8 cellular contexts compared by ENCODE assay signal in genomic region chr17:2709173-2709661, GRCh38. TPM values are rescaled to one million over a fixed set of nuclear protein-coding genes. Genes with fewer than 3 reads are reported as not detected.
DNase-seq lines count a peak whose midpoint lies in the region; ATAC-seq and TF ChIP-seq lines count a peak whose summit lies in the region.

No MANE protein-coding gene starts in this region.

- no peak overlapping the region for H4K8ac ChIP-seq in mesenchymal stem cell (ENCODE audit: low read length)

- CTCF ChIA-PET in CD8-positive, alpha-beta T cell (lab: Charles Lee) = no interaction called here

- H3K9me3 ChIP-seq in CD8-positive, alpha-beta T cell (ENCODE audit: low read length) = no peaks in the 10 kb centered on the region
- H3K9me3 ChIP-seq in GM23248 (ENCODE audit: low read depth) (no peaks in the 10 kb centered on the region), mesenchymal stem cell (ENCODE audit: control insufficient read depth, low read length) (no peaks in the 10 kb centered on the region)

- no peak overlapping the region for H3K14ac ChIP-seq in mesenchymal stem cell (ENCODE audit: low read length in 2 of 2)

- H3K23ac ChIP-seq in mesenchymal stem cell (ENCODE audit: low read length in 2 of 2) = no peak overlapping the region

- H2AFZ ChIP-seq in GM23248 (no peak overlapping the region), mesenchymal stem cell (ENCODE audit: low read depth, low read length) (no peak overlapping the region)

- no peak overlapping the region for H2BK120ac ChIP-seq in mesenchymal stem cell (ENCODE audit: low read depth, low read length)

- no peak overlapping the region for H4K91ac ChIP-seq in mesenchymal stem cell (ENCODE audit: low read length)

- H3K4me2 ChIP-seq in GM23248 (ENCODE audit: unreplicated experiment) (peak overlapping the region; percentile 8), mesenchymal stem cell (ENCODE audit: low read length, poor library complexity, severe bottlenecking) (no peak overlapping the region)

- H3K9me2 ChIP-seq in GM23248 (ENCODE audit: insufficient read depth) = no peaks in the 10 kb centered on the region

- H3K27ac ChIP-seq in CD8-positive, alpha-beta T cell (ENCODE audit: low read depth, low read length) = no peak overlapping the region
- no peak overlapping the region for H3K27ac ChIP-seq in GM23248
- no peak overlapping the region for H3K27ac ChIP-seq in mesenchymal stem cell (ENCODE audit: low read length, poor library complexity, severe bottlenecking)

- no peak for TF ChIP-seq CTCF in CD8-positive, alpha-beta T cell (IDR thresholded peaks at IDR 0.05)

- no peak overlapping the region for H2BK5ac ChIP-seq in mesenchymal stem cell (ENCODE audit: low read depth, low read length, poor library complexity, severe bottlenecking)

- H2BK12ac ChIP-seq in mesenchymal stem cell (ENCODE audit: low read length in 2 of 2) = no peak overlapping the region

- H3K9me3 Mint-ChIP-seq in CD8-positive, alpha-beta T cell = no peaks in the 10 kb centered on the region
- no peaks in the 10 kb centered on the region for H3K9me3 Mint-ChIP-seq in activated T-helper 1 cell treated with anti-CD3 and anti-CD28 coated beads, Interleukin-12 subunit alpha, Interleukin-12 subunit beta, Interleukin-2, Interleukin-4 antibody, amounts not matched to agents 30 ng/mL and 10 ng/mL and 1 ng/mL, durations not matched to agents 14 hours and 24 hours and 36 hours

- peak overlapping the region; percentile 88 for H3K4me3 Mint-ChIP-seq in CD8-positive, alpha-beta T cell
- H3K4me3 Mint-ChIP-seq in activated T-helper 1 cell treated with anti-CD3 and anti-CD28 coated beads, Interleukin-12 subunit alpha, Interleukin-12 subunit beta, Interleukin-2, Interleukin-4 antibody, amounts not matched to agents 30 ng/mL and 10 ng/mL and 1 ng/mL, durations not matched to agents 14 hours and 24 hours and 36 hours = peak overlapping the region; percentile 95

- peaks cover 39% of the 10 kb centered on the region for H3K4me1 Mint-ChIP-seq in CD8-positive, alpha-beta T cell (ENCODE audit: low read depth)
- H3K4me1 Mint-ChIP-seq in activated T-helper 1 cell treated with anti-CD3 and anti-CD28 coated beads, Interleukin-12 subunit alpha, Interleukin-12 subunit beta, Interleukin-2, Interleukin-4 antibody, amounts not matched to agents 30 ng/mL and 10 ng/mL and 1 ng/mL, durations not matched to agents 14 hours and 24 hours and 36 hours (ENCODE audit: low read depth) = peaks cover 37% of the 10 kb centered on the region

- peaks cover 45% of the 10 kb centered on the region for H3K4me1 ChIP-seq in CD8-positive, alpha-beta T cell (ENCODE audit: insufficient read depth, low read length)
- H3K4me1 ChIP-seq in GM23248 (ENCODE audit: insufficient read depth) (peaks cover 19% of the 10 kb centered on the region), mesenchymal stem cell (ENCODE audit: control insufficient read depth, insufficient read depth, low read depth, low read length) (peaks cover 72% of the 10 kb centered on the region)

- peaks cover 69% of the 10 kb centered on the region for H3K79me2 ChIP-seq in GM23248 (ENCODE audit: insufficient read depth)

- peak overlapping the region; percentile 49 for H3K27ac Mint-ChIP-seq in CD8-positive, alpha-beta T cell
- H3K27ac Mint-ChIP-seq in activated T-helper 1 cell treated with anti-CD3 and anti-CD28 coated beads, Interleukin-12 subunit alpha, Interleukin-12 subunit beta, Interleukin-2, Interleukin-4 antibody, amounts not matched to agents 30 ng/mL and 10 ng/mL and 1 ng/mL, durations not matched to agents 14 hours and 24 hours and 36 hours = peak overlapping the region; percentile 61

- WGBS in GM23248 (ENCODE audit: low coverage in 1 of 2, low lambda C conversion rate in 2 of 2, missing lambda C conversion rate in 2 of 2), 2 experiments = 56 to 62% methylated on average over 10 of the region's 10 CpGs
- WGBS in mesenchymal stem cell = 83% methylated on average over 10 of the region's 10 CpGs

- H3K36me3 Mint-ChIP-seq in CD8-positive, alpha-beta T cell = peaks cover 12% of the 10 kb centered on the region
- H3K36me3 Mint-ChIP-seq in activated T-helper 1 cell treated with anti-CD3 and anti-CD28 coated beads, Interleukin-12 subunit alpha, Interleukin-12 subunit beta, Interleukin-2, Interleukin-4 antibody, amounts not matched to agents 30 ng/mL and 10 ng/mL and 1 ng/mL, durations not matched to agents 14 hours and 24 hours and 36 hours (ENCODE audit: low read depth) = peaks cover 3% of the 10 kb centered on the region

- no peaks in the 10 kb centered on the region for H3K27me3 Mint-ChIP-seq in CD8-positive, alpha-beta T cell (ENCODE audit: low read depth)
- H3K27me3 Mint-ChIP-seq in activated T-helper 1 cell treated with anti-CD3 and anti-CD28 coated beads, Interleukin-12 subunit alpha, Interleukin-12 subunit beta, Interleukin-2, Interleukin-4 antibody, amounts not matched to agents 30 ng/mL and 10 ng/mL and 1 ng/mL, durations not matched to agents 14 hours and 24 hours and 36 hours (ENCODE audit: insufficient read depth) = no peaks in the 10 kb centered on the region

- no peak for ATAC-seq in CD8-positive, alpha-beta T cell
- ATAC-seq in GM19351 (IDR thresholded peaks at IDR 0.05; ENCODE audit: unreplicated experiment) = no peak

- no peak overlapping the region for H3K4me3 ChIP-seq in CD8-positive, alpha-beta T cell (ENCODE audit: low read depth, low read length)
- H3K4me3 ChIP-seq in GM23248 (peak overlapping the region; percentile 76; the same call in 1 of the 2 replicates), mesenchymal stem cell (ENCODE audit: insufficient read depth in 1 of 2, low read depth in 1 of 2, low read length in 2 of 2) (peak overlapping the region in 1 of 2 experiments; percentile 93)

- peaks cover 26% of the 10 kb centered on the region for H3K79me1 ChIP-seq in mesenchymal stem cell (replicated peaks; ENCODE audit: low read length, poor library complexity, severe bottlenecking)

- H3K18ac ChIP-seq in mesenchymal stem cell (ENCODE audit: low read depth in 1 of 2, low read length in 2 of 2) = no peak overlapping the region

- H3F3A ChIP-seq in GM23248 (ENCODE audit: insufficient read depth) = no peaks in the 10 kb centered on the region

- H3K9ac ChIP-seq in GM23248 = peak overlapping the region; percentile 81; the same call in 1 of the 2 replicates
- peak overlapping the region; percentile 87 for H3K9ac ChIP-seq in mesenchymal stem cell (ENCODE audit: low read length)

- no peaks in the 10 kb centered on the region for H3K27me3 ChIP-seq in CD8-positive, alpha-beta T cell (ENCODE audit: insufficient read depth, low read length)
- H3K27me3 ChIP-seq in GM23248 (replicated peaks; ENCODE audit: insufficient read depth) (no peaks in the 10 kb centered on the region), mesenchymal stem cell (ENCODE audit: control insufficient read depth in 1 of 2, insufficient read depth in 1 of 2, low read length in 2 of 2) (no peaks in the 10 kb centered on the region)

- in situ Hi-C loops in GM23248 (cut with MboI) = no loop called here

- no peaks in the 10 kb centered on the region for H4K20me1 ChIP-seq in GM23248 (ENCODE audit: insufficient read depth)

- peaks cover 5% of the 10 kb centered on the region for H3K36me3 ChIP-seq in CD8-positive, alpha-beta T cell (ENCODE audit: insufficient read depth, low read length)
- no peaks in the 10 kb centered on the region for H3K36me3 ChIP-seq in GM23248 (ENCODE audit: low read depth)
- H3K36me3 ChIP-seq in mesenchymal stem cell (ENCODE audit: control insufficient read depth in 1 of 2, insufficient read depth in 2 of 2, low read depth in 1 of 2, low read length in 2 of 2) = peaks cover 0 to 10% of the 10 kb centered on the region in 2 experiments

- H2BK15ac ChIP-seq in mesenchymal stem cell (ENCODE audit: low read depth, poor library complexity, severe bottlenecking) = no peak overlapping the region

- POLR2A ChIA-PET in CD8-positive, alpha-beta T cell (lab: Charles Lee) = no interaction called here

- no peak for DNase-seq in CD8-positive, alpha-beta T cell
- DNase-seq in GM23248 = peak; percentile 54
- no peak for DNase-seq in activated T-helper 1 cell treated with anti-CD3 and anti-CD28 coated beads, Interleukin-12 subunit alpha, Interleukin-12 subunit beta, Interleukin-2, Interleukin-4 antibody, amounts not matched to agents 30 ng/mL and 10 ng/mL and 1 ng/mL, durations not matched to agents 14 hours and 24 hours and 36 hours (ENCODE audit: low spot score)
- no peak for DNase-seq in mesenchymal stem cell
- DNase-seq in C1 segment of cervical spinal cord (lab: John Stamatoyannopoulos, UW) = no peak
- no peak for DNase-seq in ecto neural progenitor cell (ENCODE audit: low spot score)
- no peak for DNase-seq in islet precursor cell

- H3K4ac ChIP-seq in mesenchymal stem cell (ENCODE audit: low read depth in 1 of 2, low read length in 2 of 2) = no peak overlapping the region

- H2AK5ac ChIP-seq in mesenchymal stem cell (ENCODE audit: low read length, severe bottlenecking) = no peak overlapping the region

- intact Hi-C loops in CD8-positive, alpha-beta T cell (cut with DNase I, micrococcal nuclease) = no loop called here
- intact Hi-C loops in activated T-helper 1 cell treated with anti-CD3 and anti-CD28 coated beads, Interleukin-12 subunit alpha, Interleukin-12 subunit beta, Interleukin-2, Interleukin-4 antibody, amounts not matched to agents 30 ng/mL and 10 ng/mL and 1 ng/mL, durations not matched to agents 14 hours and 24 hours and 36 hours (cut with micrococcal nuclease) = no loop called here

RNA-seq across cellular contexts. Expression of gene CLUH, which starts 2.3 kb away (rescaled TPM):
- total RNA-seq in CD8-positive, alpha-beta T cell = 10 to 100 TPM; 50.8 to 51.1 TPM
- total RNA-seq in GM23248 (2014; rRNA removed; shearing (Covaris generic)) = 26.1 and 32.7 TPM in 2 replicates
- polyA plus RNA-seq in GM23248 (2016; fragmentation: Nextera tagmentation; extraction: Ambion mirVana) = 16.3 and 16.9 TPM in 2 replicates
- 173 and 179 TPM in 2 replicates for total RNA-seq in activated T-helper 1 cell treated with anti-CD3 and anti-CD28 coated beads, Interleukin-12 subunit alpha, Interleukin-12 subunit beta, Interleukin-2, Interleukin-4 antibody, amounts not matched to agents 30 ng/mL and 10 ng/mL and 1 ng/mL, durations not matched to agents 14 hours and 24 hours and 36 hours
- polyA plus RNA-seq in mesenchymal stem cell (2013, experiment 1 of 2) = 20.4 TPM
- polyA plus RNA-seq in mesenchymal stem cell (2013, experiment 2 of 2) = 19.2 TPM

RNA-seq across cellular contexts. Expression of gene CCDC92B, which starts 40.2 kb away (rescaled TPM):
- under 1 TPM in 1 of 2 experiments, not detected in 1; 0.08 TPM for total RNA-seq in CD8-positive, alpha-beta T cell
- not detected in 2 replicates for total RNA-seq in GM23248 (2014; rRNA removed; shearing (Covaris generic))
- not detected in 2 replicates for polyA plus RNA-seq in GM23248 (2016; fragmentation: Nextera tagmentation; extraction: Ambion mirVana)
- 0.23 TPM in 1 of 2 replicates, not detected in the other for total RNA-seq in activated T-helper 1 cell treated with anti-CD3 and anti-CD28 coated beads, Interleukin-12 subunit alpha, Interleukin-12 subunit beta, Interleukin-2, Interleukin-4 antibody, amounts not matched to agents 30 ng/mL and 10 ng/mL and 1 ng/mL, durations not matched to agents 14 hours and 24 hours and 36 hours
- polyA plus RNA-seq in mesenchymal stem cell (2013, experiment 1 of 2) = not detected
- not detected for polyA plus RNA-seq in mesenchymal stem cell (2013, experiment 2 of 2)
